ENCODE assay signal across 10 cellular contexts in the genomic region with DNA sequence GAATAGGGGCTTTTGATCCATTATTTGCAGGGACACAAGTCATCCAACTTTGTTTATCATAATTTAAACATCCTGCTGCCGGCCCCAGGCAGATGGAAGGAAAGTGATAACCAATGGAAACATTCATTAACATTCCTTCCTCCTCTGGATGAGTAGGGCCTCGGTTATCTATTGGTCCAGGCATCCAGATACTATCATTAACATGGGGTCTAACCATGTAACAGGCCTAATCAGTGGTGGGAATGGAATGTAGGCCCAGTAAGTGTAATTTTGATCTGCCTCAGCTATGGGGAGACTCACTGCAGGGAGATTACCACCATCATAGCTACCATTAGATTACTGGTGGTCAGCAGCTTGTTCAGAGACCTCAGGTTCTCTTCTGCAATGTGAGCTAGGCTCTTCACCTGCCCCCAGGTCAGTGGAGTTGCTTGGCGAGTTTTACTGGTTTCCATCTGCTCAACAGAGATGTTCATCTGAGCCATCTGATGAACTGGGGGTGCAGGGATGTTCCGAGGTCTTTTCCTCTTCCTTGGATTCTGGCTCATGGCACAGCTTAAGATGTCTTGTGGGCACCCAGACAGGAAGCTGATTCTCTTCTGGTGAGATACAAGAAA. TPM values are rescaled to one million over a fixed set of nuclear protein-coding genes. Genes with fewer than 3 reads are reported as not detected.
DNase-seq lines count a peak whose midpoint lies in the region; ATAC-seq, FAIRE-seq and TF ChIP-seq lines count a peak whose summit lies in the region.
"Not testable (repeated sequence)": the region's sequence is repeated elsewhere in the genome, so short reads cannot be mapped to it uniquely, and the experiment has no call there.
"Had no signal": no experiment of that assay in that cellular context is flagged by ENCODE, and none has a peak within 500 bp of the region (broad histone marks: within the 10 kb centered on the region; RNA-seq: fewer than 3 reads in every experiment).

No MANE protein-coding gene starts in this region.

- peak overlapping the region; percentile 97 for H3K27ac Mint-ChIP-seq in MCF 10A (ENCODE audit: low read depth, unreplicated experiment)

- in situ Hi-C loops in transverse colon (cut with MboI; ENCODE audit: low pct_ligation_motif_present in 1 of 4, low pct_unique_long_range_greater_than_20kb in 1 of 4, low sequenced_read_pairs in 3 of 4): not testable (repeated sequence)

- CTCF ChIA-PET in A549 (lab: Yijun Ruan, JAX): interaction anchor here (0.6 to 1.2 kb wide), 3 partner anchors 20 to 107 kb away, joined by 3 to 4 read pairs (median 3); no protein-coding TSS in a partner anchor
- CTCF ChIA-PET in MCF 10A (lab: Yijun Ruan, JAX): interaction anchor here (0.6 to 2.6 kb wide), 3 partner anchors 11 to 160 kb away, joined by 3 to 19 read pairs (median 4); partner anchors contain the start of gene VPS35L

- peaks cover 11% of the 10 kb centered on the region; the same call in 1 of the 3 replicates for H3K9me3 ChIP-seq in A549
- H3K9me3 ChIP-seq in mucosa of stomach (ENCODE audit: control insufficient read depth, low read length); transverse colon: not testable (repeated sequence)

- not testable (repeated sequence) for H3K4me3 ChIP-seq in A549; mucosa of stomach (ENCODE audit: low read length); transverse colon

- H3K27ac ChIP-seq in A549: peak overlapping the region; percentile 55 to 63
- peak overlapping the region; percentile 68 to 92 (median 85) for H3K27ac ChIP-seq in transverse colon

- not testable (repeated sequence) for TF ChIP-seq EP300 in A549 (IDR thresholded peaks at IDR 0.05); transverse colon (IDR thresholded peaks at IDR 0.05; ENCODE audit: low read depth)

- POLR2A ChIA-PET in A549 (lab: Yijun Ruan, JAX): not testable (repeated sequence)
- POLR2A ChIA-PET in MCF 10A (lab: Yijun Ruan, JAX): interaction anchor here (0.5 to 1.3 kb wide), 4 partner anchors 11 to 1008 kb away, joined by 3 to 5 read pairs (median 3); no protein-coding TSS in a partner anchor

- not testable (repeated sequence) for H3K4me3 Mint-ChIP-seq in MCF 10A (ENCODE audit: unreplicated experiment)

- not testable (repeated sequence) for BruUV-seq in MCF 10A (replicated peaks; lab: Mats Ljungman, UMichigan)

- intact Hi-C loops in MCF 10A (cut with micrococcal nuclease); transverse colon (cut with DNase I; ENCODE audit: low total_unique reads): not testable (repeated sequence)

- H3K4me1 ChIP-seq in A549 (peaks cover 50% of the 10 kb centered on the region), mucosa of stomach (ENCODE audit: control insufficient read depth, insufficient read depth, low read length) (peaks cover 33% of the 10 kb centered on the region), transverse colon (peaks cover 2 to 41% (median 24%) of the 10 kb centered on the region in 4 donors)

- not testable (repeated sequence) for ATAC-seq in A549

- H3K27me3 ChIP-seq in mucosa of stomach (ENCODE audit: control insufficient read depth, insufficient read depth, low read length); transverse colon: not testable (repeated sequence)

- not testable (repeated sequence) for H3K27me3 Mint-ChIP-seq in MCF 10A (ENCODE audit: insufficient read depth, unreplicated experiment)

- peaks cover 38% of the 10 kb centered on the region for H3K4me1 Mint-ChIP-seq in MCF 10A (ENCODE audit: insufficient read depth, unreplicated experiment)

- peak overlapping the region; percentile 29 for H3K9ac ChIP-seq in mucosa of stomach (ENCODE audit: low read length)

- TF ChIP-seq RAD21 in A549 (conservative IDR thresholded peaks at IDR 0.05 in 1 of 2, IDR thresholded peaks at IDR 0.05 in 1 of 2): not testable (repeated sequence)

- not testable (repeated sequence) for FAIRE-seq in A549 (lab: Jason Lieb, UNC)

- not testable (repeated sequence) for TF ChIP-seq POLR2A in A549 (IDR thresholded peaks at IDR 0.05; ENCODE audit: low read length); transverse colon (IDR thresholded peaks at IDR 0.05)

- not testable (repeated sequence) for TF ChIP-seq CTCF in A549 (IDR thresholded peaks at IDR 0.05); MCF 10A (IDR thresholded peaks at IDR 0.05; ENCODE audit: unreplicated experiment); transverse colon (IDR thresholded peaks at IDR 0.05)

- H3K9me3 Mint-ChIP-seq in MCF 10A (ENCODE audit: unreplicated experiment): not testable (repeated sequence)

- H3K36me3 Mint-ChIP-seq in MCF 10A (ENCODE audit: insufficient read depth, unreplicated experiment): not testable (repeated sequence)

- DNase-seq in A549 (ENCODE audit: low read depth in 1 of 2, low spot score in 1 of 2); MCF 10A (ENCODE audit: unreplicated experiment): not testable (repeated sequence)
- DNase-seq in ELF-1 (ENCODE audit: low read depth, low spot score): peak; percentile 84
- DNase-seq in NCI-H2196 (lab: John Stamatoyannopoulos, UW; ENCODE audit: unreplicated experiment): peak; percentile 50
- DNase-seq in SK-N-DZ (ENCODE audit: low spot score): peak; percentile 76
- DNase-seq in islet precursor cell: peak; percentile 89
- DNase-seq in transverse colon: peak; percentile 27

- H3K4me2 ChIP-seq in A549: peak overlapping the region; percentile 66

- 60% methylated on average over 4 of the region's 4 CpGs for WGBS in A549 (ENCODE audit: missing lambda C conversion rate)
- WGBS in transverse colon (ENCODE audit: low coverage in 1 of 2), 2 donors: 46% methylated on average over 4 of the region's 4 CpGs; no CpG with 5 or more reads in 1 of the 2 donors

- not testable (repeated sequence) for H3K36me3 ChIP-seq in mucosa of stomach (ENCODE audit: control insufficient read depth, insufficient read depth, low read length); transverse colon

RNA-seq across cellular contexts. Expression of gene TMC5, which starts 21.9 kb away (rescaled TPM):
- polyA plus RNA-seq in A549 (2011; rRNA removed) (14.8 and 17.1 TPM in 2 replicates), A549 (2017; fragmentation: RNase III; extraction: RNeasy Plus Mini Kit Qiagen cat#74134 plus additional on column Dnase treatment) (8.3 to 11.1 TPM (median 9.5 TPM) in 3 replicates)
- polyA plus RNA-seq in A549 (2012; cell fraction: cytosol; rRNA removed): 3.9 and 5.5 TPM in 2 replicates
- polyA plus RNA-seq in A549 (2012; cell fraction: nucleus; rRNA removed): 2.9 and 4.4 TPM in 2 replicates
- polyA minus RNA-seq in A549 (2011; rRNA and poly(A)+ RNA removed): 19.3 and 20.3 TPM in 2 replicates
- 0.15 and 0.27 TPM in 2 replicates for polyA plus RNA-seq in SK-N-DZ (2014; cell fraction: cytosol; rRNA removed)
- 0.14 and 0.28 TPM in 2 replicates for polyA plus RNA-seq in SK-N-DZ (2014; cell fraction: nucleus; rRNA removed)
- total RNA-seq in MCF 10A (2022) (0.10 and 0.16 TPM in 2 replicates), transverse colon (10 to 100 TPM; 14.5 to 94.6 (median 82.4) TPM)
- total RNA-seq: A172; CD8-positive, alpha-beta memory T cell had no signal
- polyA plus RNA-seq: CD8-positive, alpha-beta memory T cell had no signal

Comparison
In these comparisons a context has a peak if more than half of its experiments do, and no peak if none do; other contexts are left out.
1. RNA of gene TMC5, which starts 21.9 kb away (total RNA-seq): 14.5 to 94.6 TPM in transverse colon; 0.10 to 0.16 TPM in MCF 10A; every median in the first group is over 10 times any median in the second.